Comparison of ENCODE assay signal across 16 cellular contexts in genomic region chr17:79338589-79338988, GRCh38.
DNase-seq lines count a peak whose midpoint lies in the region; ATAC-seq and TF ChIP-seq lines count a peak whose summit lies in the region.
"Had no signal": no experiment of that assay in that cellular context is flagged by ENCODE, and none has a peak within 500 bp of the region (broad histone marks: within the 10 kb centered on the region; RNA-seq: fewer than 3 reads in every experiment).

No MANE protein-coding gene starts in this region.

- POLR2A ChIA-PET in PC-3 (lab: Charles Lee; ENCODE audit: unreplicated experiment): no interaction called here

- H3K4me3 Mint-ChIP-seq in stimulated activated naive B cell treated with anti-CD40 and anti-IgM and Interleukin-4, amounts not matched to agents 10 μg/mL and 1 μg/mL and 100 μg/mL, for 72 hours: no peak overlapping the region
- H3K4me3 Mint-ChIP-seq: activated naive CD8-positive, alpha-beta T cell treated with anti-CD3 and anti-CD28 coated beads for 36 hours had no signal

- H3K27ac Mint-ChIP-seq in stimulated activated naive B cell treated with anti-CD40 and anti-IgM and Interleukin-4, amounts not matched to agents 10 μg/mL and 1 μg/mL and 100 μg/mL, for 72 hours: peak overlapping the region; percentile 68
- H3K27ac Mint-ChIP-seq: activated naive CD8-positive, alpha-beta T cell treated with anti-CD3 and anti-CD28 coated beads for 36 hours had no signal

- H3K4me1 ChIP-seq in PC-3 (ENCODE audit: insufficient read depth, low read length): no peaks in the 10 kb centered on the region
- no peaks in the 10 kb centered on the region for H3K4me1 ChIP-seq in right atrium auricular region

- H3F3A ChIP-seq in PC-3 (ENCODE audit: low read length, unreplicated experiment): no peaks in the 10 kb centered on the region

- H3K4me3 ChIP-seq in PC-3 (ENCODE audit: low read length) (no peak overlapping the region), fibroblast of mammary gland (ENCODE audit: control insufficient read depth, low read depth, low read length) (no peak overlapping the region), right atrium auricular region (no peak overlapping the region)
- H3K4me3 ChIP-seq: lung had no signal

- peak; percentile 40 for DNase-seq in GM03348 (ENCODE audit: low spot score)
- DNase-seq in PC-3: peak; percentile 44
- DNase-seq in fibroblast of mammary gland (ENCODE audit: low read depth): peak; percentile 27
- no peak for DNase-seq in stimulated activated naive B cell treated with anti-CD40 and anti-IgM and Interleukin-4, amounts not matched to agents 10 μg/mL and 1 μg/mL and 100 μg/mL, for 72 hours
- DNase-seq in amniotic stem cell (lab: John Stamatoyannopoulos, UW): no peak
- DNase-seq in caudate nucleus (lab: John Stamatoyannopoulos, UW): no peak
- DNase-seq in middle frontal gyrus (ENCODE audit: extremely low spot score, low spot score): no peak
- DNase-seq in right atrium auricular region (ENCODE audit: low spot score): no peak
- DNase-seq: activated CD4-positive, alpha-beta T cell treated with anti-CD3 and anti-CD28 coated beads for 4 hours; activated naive CD8-positive, alpha-beta T cell treated with anti-CD3 and anti-CD28 coated beads for 36 hours; erythroblast; NCI-H510A; stimulated activated CD4-positive, alpha-beta T cell treated with anti-CD3 and anti-CD28 coated beads, Interleukin-4, amount 100 ng/mL, for 4 hours; T-helper 1 cell had no signal

- H3K9me3 ChIP-seq in PC-3 (ENCODE audit: low read length) (no peaks in the 10 kb centered on the region), right atrium auricular region (no peaks in the 10 kb centered on the region)

- no peak overlapping the region for H3K27ac ChIP-seq in PC-3 (ENCODE audit: low read length)
- no peak overlapping the region for H3K27ac ChIP-seq in caudate nucleus (ENCODE audit: low read depth, low read length)
- no peak overlapping the region for H3K27ac ChIP-seq in right atrium auricular region

- H3K9me3 Mint-ChIP-seq in stimulated activated naive B cell treated with anti-CD40 and anti-IgM and Interleukin-4, amounts not matched to agents 10 μg/mL and 1 μg/mL and 100 μg/mL, for 72 hours: no peaks in the 10 kb centered on the region
- H3K9me3 Mint-ChIP-seq: activated naive CD8-positive, alpha-beta T cell treated with anti-CD3 and anti-CD28 coated beads for 36 hours had no signal

- TF ChIP-seq CTCF in PC-3 (conservative IDR thresholded peaks at IDR 0.05; ENCODE audit: low read depth, low read length) (no peak), fibroblast of mammary gland (conservative IDR thresholded peaks at IDR 0.05; ENCODE audit: control insufficient read depth, insufficient read depth, low read depth, low read length) (no peak), right atrium auricular region (IDR thresholded peaks at IDR 0.05) (no peak)

- no TSS peak for BruUV-seq in PC-3 (replicated peaks; lab: Mats Ljungman, UMichigan)

- H3K27me3 ChIP-seq in PC-3 (ENCODE audit: low read length) (peaks cover 94% of the 10 kb centered on the region), right atrium auricular region (no peaks in the 10 kb centered on the region)

- intact Hi-C loops in PC-3 (cut with micrococcal nuclease): no loop called here

- no peaks in the 10 kb centered on the region for H3K9me2 ChIP-seq in PC-3 (replicated peaks; ENCODE audit: low read length)

- no peaks in the 10 kb centered on the region for H3K36me3 Mint-ChIP-seq in stimulated activated naive B cell treated with anti-CD40 and anti-IgM and Interleukin-4, amounts not matched to agents 10 μg/mL and 1 μg/mL and 100 μg/mL, for 72 hours
- H3K36me3 Mint-ChIP-seq: activated naive CD8-positive, alpha-beta T cell treated with anti-CD3 and anti-CD28 coated beads for 36 hours had no signal

- no peak overlapping the region for H3K4me2 ChIP-seq in PC-3 (ENCODE audit: low read length)

- H4K20me1 ChIP-seq in PC-3 (ENCODE audit: low read length): no peaks in the 10 kb centered on the region

- H3K36me3 ChIP-seq in PC-3 (ENCODE audit: low read depth, low read length): no peaks in the 10 kb centered on the region
- H3K36me3 ChIP-seq in right atrium auricular region: no peaks in the 10 kb centered on the region

- H3K4me1 Mint-ChIP-seq in stimulated activated naive B cell treated with anti-CD40 and anti-IgM and Interleukin-4, amounts not matched to agents 10 μg/mL and 1 μg/mL and 100 μg/mL, for 72 hours: peaks cover 29 to 47% of the 10 kb centered on the region in 2 donors
- H3K4me1 Mint-ChIP-seq: activated naive CD8-positive, alpha-beta T cell treated with anti-CD3 and anti-CD28 coated beads for 36 hours had no signal

- no peak overlapping the region for H3K9ac ChIP-seq in PC-3 (ENCODE audit: low read length)

- peaks cover 15 to 18% of the 10 kb centered on the region in 2 donors for H3K27me3 Mint-ChIP-seq in stimulated activated naive B cell treated with anti-CD40 and anti-IgM and Interleukin-4, amounts not matched to agents 10 μg/mL and 1 μg/mL and 100 μg/mL, for 72 hours

- no peak overlapping the region for H2AFZ ChIP-seq in PC-3 (ENCODE audit: low read length)

- peak; percentile 74 for ATAC-seq in PC-3
- no peak for ATAC-seq in stimulated activated naive B cell treated with anti-CD40 and anti-IgM and Interleukin-4, amounts not matched to agents 10 μg/mL and 1 μg/mL and 100 μg/mL, for 72 hours (replicated peaks)
- ATAC-seq: Panc1 had no signal

- CTCF ChIA-PET in PC-3 (lab: Charles Lee): no interaction called here

- H3K79me2 ChIP-seq in PC-3 (ENCODE audit: low read length): no peaks in the 10 kb centered on the region

Comparison
In these comparisons a context has a peak if more than half of its experiments do, and no peak if none do; other contexts are left out.
1. DNase-seq: peak in GM03348 (single experiment), PC-3 (single experiment) and fibroblast of mammary gland (single experiment); none in stimulated activated naive B cell treated with anti-CD40 and anti-IgM and Interleukin-4, amounts not matched to agents 10 μg/mL and 1 μg/mL and 100 μg/mL, for 72 hours (single experiment), amniotic stem cell (single experiment), caudate nucleus (0 of 61), middle frontal gyrus (single experiment) and right atrium auricular region (single experiment).